ENCODE assay signal across 18 cellular contexts in the genomic region with DNA sequence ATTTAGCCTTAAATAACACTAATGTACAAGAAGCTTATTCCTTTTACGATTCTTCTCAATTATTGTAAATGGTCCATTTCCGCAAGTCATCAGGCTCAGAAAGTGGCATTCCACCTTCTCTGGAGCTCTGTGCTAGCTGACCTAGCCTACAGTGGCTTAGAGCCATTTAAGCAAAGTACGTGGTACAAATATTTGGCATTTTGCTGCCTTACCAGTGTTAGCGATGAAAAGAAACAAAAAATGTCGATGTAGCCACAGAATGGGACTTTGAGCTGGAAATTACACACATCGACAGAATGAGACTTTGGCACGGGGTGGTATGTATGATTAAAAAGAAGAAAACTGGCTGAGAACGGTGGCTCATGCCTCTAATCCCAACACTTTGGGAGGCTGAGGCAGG. TPM values are rescaled to one million over a fixed set of nuclear protein-coding genes. Genes with fewer than 3 reads are reported as not detected.
DNase-seq lines count a peak whose midpoint lies in the region; ATAC-seq and TF ChIP-seq lines count a peak whose summit lies in the region.
"Had no signal": no experiment of that assay in that cellular context is flagged by ENCODE, and none has a peak within 500 bp of the region (broad histone marks: within the 10 kb centered on the region; RNA-seq: fewer than 3 reads in every experiment).

No MANE protein-coding gene starts in this region.

- ATAC-seq in T-helper 17 cell (no peak), HG02884 (IDR thresholded peaks at IDR 0.05; ENCODE audit: unreplicated experiment) (no peak), Right ventricle myocardium superior (ENCODE audit: poor library complexity) (no peak)
- ATAC-seq: stimulated activated memory B cell treated with anti-CD40 and anti-IgM and Interleukin-4, amounts not matched to agents 10 μg/mL and 1 μg/mL and 100 μg/mL, for 72 hours had no signal

- CTCF ChIA-PET in activated CD4-positive, alpha-beta T cell treated with anti-CD3 and anti-CD28 coated beads, Interleukin-2, amount 10 ng/mL, durations not matched to agents 7 days and 5 days (lab: Charles Lee) = interaction anchor here (1.0 to 1.6 kb wide), 3 partner anchors 8 to 26 kb away, joined by 3 to 4 read pairs (median 3); no protein-coding TSS in a partner anchor
- CTCF ChIA-PET in MCF 10A (lab: Yijun Ruan, JAX) = interaction anchor here (0.6 to 2.8 kb wide), 14 partner anchors 11 to 278 kb away, joined by 3 to 16 read pairs (median 5); no protein-coding TSS in a partner anchor

- H3K27ac Mint-ChIP-seq in activated CD4-positive, alpha-beta T cell treated with anti-CD3 and anti-CD28 coated beads, Interleukin-2, amount 10 ng/mL, durations not matched to agents 7 days and 5 days = peak overlapping the region; percentile 86
- peak overlapping the region; percentile 78 for H3K27ac Mint-ChIP-seq in T-helper 17 cell
- H3K27ac Mint-ChIP-seq in MCF 10A (ENCODE audit: low read depth, unreplicated experiment) = peak overlapping the region; percentile 99
- H3K27ac Mint-ChIP-seq: CD4-positive, alpha-beta T cell; stimulated activated memory B cell treated with anti-CD40 and anti-IgM and Interleukin-4, amounts not matched to agents 10 μg/mL and 1 μg/mL and 100 μg/mL, for 72 hours had no signal

- peaks cover 23% of the 10 kb centered on the region for H3K4me1 Mint-ChIP-seq in activated CD4-positive, alpha-beta T cell treated with anti-CD3 and anti-CD28 coated beads, Interleukin-2, amount 10 ng/mL, durations not matched to agents 7 days and 5 days
- H3K4me1 Mint-ChIP-seq in T-helper 17 cell (peaks cover 6% of the 10 kb centered on the region), MCF 10A (ENCODE audit: insufficient read depth, unreplicated experiment) (peaks cover 45% of the 10 kb centered on the region)
- H3K4me1 Mint-ChIP-seq: stimulated activated memory B cell treated with anti-CD40 and anti-IgM and Interleukin-4, amounts not matched to agents 10 μg/mL and 1 μg/mL and 100 μg/mL, for 72 hours had no signal

- TF ChIP-seq CTCF in MCF 10A (IDR thresholded peaks at IDR 0.05; ENCODE audit: unreplicated experiment) = no peak

- H3K4me3 ChIP-seq in skin epidermis = no peak overlapping the region
- H3K4me3 ChIP-seq: SK-N-MC, spleen had no signal

- H3K9me3 Mint-ChIP-seq in activated CD4-positive, alpha-beta T cell treated with anti-CD3 and anti-CD28 coated beads, Interleukin-2, amount 10 ng/mL, durations not matched to agents 7 days and 5 days = peaks cover 14% of the 10 kb centered on the region
- peaks cover 7% of the 10 kb centered on the region for H3K9me3 Mint-ChIP-seq in MCF 10A (ENCODE audit: unreplicated experiment)

- peaks cover 2% of the 10 kb centered on the region for H3K36me3 Mint-ChIP-seq in activated CD4-positive, alpha-beta T cell treated with anti-CD3 and anti-CD28 coated beads, Interleukin-2, amount 10 ng/mL, durations not matched to agents 7 days and 5 days (ENCODE audit: low read depth)
- H3K36me3 Mint-ChIP-seq in T-helper 17 cell (ENCODE audit: low read depth) (no peaks in the 10 kb centered on the region), MCF 10A (ENCODE audit: insufficient read depth, unreplicated experiment) (peaks cover 3% of the 10 kb centered on the region)
- H3K36me3 Mint-ChIP-seq: stimulated activated memory B cell treated with anti-CD40 and anti-IgM and Interleukin-4, amounts not matched to agents 10 μg/mL and 1 μg/mL and 100 μg/mL, for 72 hours had no signal

- intact Hi-C loops in MCF 10A (cut with micrococcal nuclease) (no loop called here), Right ventricle myocardium superior (cut with DNase I) (no loop called here)

- peaks cover 2% of the 10 kb centered on the region for H3K27me3 Mint-ChIP-seq in activated CD4-positive, alpha-beta T cell treated with anti-CD3 and anti-CD28 coated beads, Interleukin-2, amount 10 ng/mL, durations not matched to agents 7 days and 5 days
- H3K27me3 Mint-ChIP-seq in T-helper 17 cell (peaks cover 3% of the 10 kb centered on the region), MCF 10A (ENCODE audit: insufficient read depth, unreplicated experiment) (no peaks in the 10 kb centered on the region)

- peaks cover 2% of the 10 kb centered on the region for H3K9me3 ChIP-seq in T-helper 17 cell (ENCODE audit: control insufficient read depth, low read length, poor library complexity, severe bottlenecking)

- POLR2A ChIA-PET in activated CD4-positive, alpha-beta T cell treated with anti-CD3 and anti-CD28 coated beads, Interleukin-2, amount 10 ng/mL, durations not matched to agents 7 days and 5 days (lab: Charles Lee) = no interaction called here
- POLR2A ChIA-PET in MCF 10A (lab: Yijun Ruan, JAX) = interaction anchor here (0.6 to 3.0 kb wide), 22 partner anchors 7 to 1586 kb away, joined by 3 to 33 read pairs (median 7); a partner anchor contains a TSS

- TSS peak; percentile 83 for BruUV-seq in MCF 10A (replicated peaks; lab: Mats Ljungman, UMichigan)

- no peak overlapping the region for H3K4me3 Mint-ChIP-seq in activated CD4-positive, alpha-beta T cell treated with anti-CD3 and anti-CD28 coated beads, Interleukin-2, amount 10 ng/mL, durations not matched to agents 7 days and 5 days
- H3K4me3 Mint-ChIP-seq in T-helper 17 cell (peak overlapping the region; percentile 28), MCF 10A (ENCODE audit: unreplicated experiment) (no peak overlapping the region)
- H3K4me3 Mint-ChIP-seq: CD4-positive, alpha-beta T cell; stimulated activated memory B cell treated with anti-CD40 and anti-IgM and Interleukin-4, amounts not matched to agents 10 μg/mL and 1 μg/mL and 100 μg/mL, for 72 hours had no signal

- no peak for DNase-seq in activated CD4-positive, alpha-beta T cell treated with anti-CD3 and anti-CD28 coated beads, Interleukin-2, amount 10 ng/mL, durations not matched to agents 7 days and 5 days
- no peak for DNase-seq in activated CD4-positive, alpha-beta T cell treated with anti-CD3 and anti-CD28 coated beads for 4 hours
- no peak for DNase-seq in T-helper 17 cell
- no peak for DNase-seq in MCF 10A (ENCODE audit: unreplicated experiment)
- no peak for DNase-seq in activated CD4-positive, CD25-positive, alpha-beta regulatory T cell (lab: John Stamatoyannopoulos, UW)
- no peak for DNase-seq in Right ventricle myocardium superior
- DNase-seq: amniotic stem cell; CD4-positive, alpha-beta T cell; NCI-H2029; NCI-H526; spleen had no signal

- H3K27ac ChIP-seq in skin epidermis = peak overlapping the region in 16 of 21 experiments; percentile 27 to 79 (median 62)
- H3K27ac ChIP-seq: parathyroid adenoma, SK-N-MC, spleen had no signal

RNA-seq across cellular contexts. Expression of a gene that starts 26.1 kb away (rescaled TPM):
- not detected for total RNA-seq in activated CD4-positive, alpha-beta T cell treated with anti-CD3 and anti-CD28 coated beads, Interleukin-2, amount 10 ng/mL, durations not matched to agents 7 days and 5 days
- total RNA-seq in T-helper 17 cell (not detected), MCF 10A (2022) (not detected in 2 replicates), Right ventricle myocardium superior (1.1 TPM)
- total RNA-seq: CD4-positive, alpha-beta T cell; Daoy; spleen; ureter had no signal

RNA-seq across cellular contexts. Expression of a gene that starts 47.0 kb away (rescaled TPM):
- total RNA-seq in activated CD4-positive, alpha-beta T cell treated with anti-CD3 and anti-CD28 coated beads, Interleukin-2, amount 10 ng/mL, durations not matched to agents 7 days and 5 days = 10 to 100 TPM; 18.0 to 20.5 TPM
- total RNA-seq in T-helper 17 cell (10 to 100 TPM; 18.6 to 18.9 TPM), MCF 10A (2022) (38.6 and 39.7 TPM in 2 replicates), Right ventricle myocardium superior (38.6 TPM)
